ENCODE assay signal across 1 cellular context in genomic region chr7:128137096-128137655, GRCh38.
TF ChIP-seq lines count a peak whose summit lies in the region.

No MANE protein-coding gene starts in this region.

TF ChIP-seq in HepG2, 621 proteins besides CTCF, POLR2A, EP300 and RAD21 (continued from another document):
- no peak for TF ChIP-seq KIAA2018 (CRISPR knock-in tag; IDR thresholded peaks at IDR 0.05; ENCODE audit: borderline replicate concordance)
- no peak for TF ChIP-seq ZBTB26 (CRISPR knock-in tag; IDR thresholded peaks at IDR 0.05; ENCODE audit: borderline replicate concordance)
- TF ChIP-seq ZNF670 (CRISPR knock-in tag; IDR thresholded peaks at IDR 0.05; ENCODE audit: borderline replicate concordance) = no peak
- peak; percentile 63; the same call in 1 of the 2 replicates for TF ChIP-seq RNF2 (conservative IDR thresholded peaks at IDR 0.05; ENCODE audit: low read depth)
- TF ChIP-seq HNRNPL (IDR thresholded peaks at IDR 0.05; ENCODE audit: low read depth, low read length) = 0 out of 2 replicates have a peak, but pooled peaks have one; percentile 25
- TF ChIP-seq FOXA1 (IDR thresholded peaks at IDR 0.05) = no peak
- TF ChIP-seq FOXA1 (CRISPR knock-in tag; IDR thresholded peaks at IDR 0.05) = 0 out of 2 replicates have a peak, but pooled peaks have one; percentile 17
- peak; percentile 96 for TF ChIP-seq BHLHE40 (IDR thresholded peaks at IDR 0.05; ENCODE audit: low read length)
